Comparison of ENCODE assay signal across 10 cellular contexts in the genomic region with DNA sequence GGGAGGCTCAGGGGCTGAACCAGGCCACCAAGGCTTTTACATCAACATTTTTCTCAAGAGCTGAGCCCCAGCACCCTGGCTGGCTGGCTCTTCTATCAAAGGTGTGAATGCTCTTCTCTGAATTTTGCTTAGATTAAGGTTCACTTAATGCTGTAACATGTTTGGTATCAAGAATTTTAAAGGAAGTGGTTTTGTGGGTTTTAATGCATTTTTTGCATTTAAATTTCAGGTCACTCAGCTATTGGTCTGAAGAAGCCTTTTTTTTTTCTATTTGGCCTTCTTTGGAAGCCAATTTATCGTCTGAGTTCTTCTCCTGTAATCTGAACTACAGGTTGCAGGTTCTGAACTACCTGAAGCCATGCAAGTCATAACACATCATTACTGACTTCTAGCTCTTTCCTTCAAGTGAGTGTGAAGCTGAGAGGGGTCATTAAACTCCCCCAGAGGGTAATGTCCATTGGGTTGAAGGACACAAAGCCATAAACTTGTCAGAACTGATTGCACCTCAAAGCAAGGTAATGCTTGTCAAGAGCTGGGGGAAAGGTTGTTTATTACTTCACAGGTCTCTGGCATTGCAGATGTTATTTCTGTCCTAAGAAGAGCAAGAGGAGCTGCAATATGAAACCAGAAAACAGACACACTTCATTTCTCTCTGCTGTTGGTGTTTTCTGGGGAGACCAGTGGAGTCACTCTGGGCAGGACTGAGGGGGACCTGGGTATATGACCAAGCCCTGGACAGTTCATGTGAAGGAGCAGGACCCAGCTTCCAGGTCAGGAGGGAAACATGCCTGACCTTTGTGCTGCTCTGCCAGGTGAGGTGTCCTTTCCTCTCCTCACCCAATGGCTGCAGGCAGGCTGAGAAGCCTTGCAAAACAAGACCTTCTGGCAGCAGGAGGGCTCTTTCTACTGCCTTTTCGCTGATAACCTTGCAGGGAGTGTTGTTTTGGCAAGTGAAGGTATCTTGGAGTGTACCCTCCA. TPM values are rescaled to one million over a fixed set of nuclear protein-coding genes. Genes with fewer than 3 reads are reported as not detected.
DNase-seq lines count a peak whose midpoint lies in the region; ATAC-seq and TF ChIP-seq lines count a peak whose summit lies in the region.
"Had no signal": no experiment of that assay in that cellular context is flagged by ENCODE, and none has a peak within 500 bp of the region (broad histone marks: within the 10 kb centered on the region; RNA-seq: fewer than 3 reads in every experiment).

No MANE protein-coding gene starts in this region.

- H3K36me3 ChIP-seq in endodermal cell (ENCODE audit: control insufficient read depth, insufficient read depth, low read length) = no peaks in the 10 kb centered on the region
- H3K36me3 ChIP-seq: right atrium auricular region had no signal

- H3K27me3 Mint-ChIP-seq in endodermal cell (ENCODE audit: insufficient read depth) (no peaks in the 10 kb centered on the region), type B pancreatic cell (peaks cover 1% of the 10 kb centered on the region)

- TF ChIP-seq CTCF in AG10803 (conservative IDR thresholded peaks at IDR 0.05; ENCODE audit: low read length) (no peak), NB4 (IDR thresholded peaks at IDR 0.05; ENCODE audit: low read depth, low read length) (no peak), endodermal cell (conservative IDR thresholded peaks at IDR 0.05) (no peak), type B pancreatic cell (conservative IDR thresholded peaks at IDR 0.05) (no peak)

- H3K36me3 Mint-ChIP-seq in endodermal cell (ENCODE audit: low read depth) (no peaks in the 10 kb centered on the region), type B pancreatic cell (no peaks in the 10 kb centered on the region)

- H3K27ac Mint-ChIP-seq in endodermal cell (no peak overlapping the region), type B pancreatic cell (no peak overlapping the region)

- H3K4me1 Mint-ChIP-seq in endodermal cell = peaks cover 34% of the 10 kb centered on the region
- peaks cover 10% of the 10 kb centered on the region for H3K4me1 Mint-ChIP-seq in type B pancreatic cell (ENCODE audit: unreplicated experiment)

- H3K4me3 Mint-ChIP-seq in endodermal cell = no peak overlapping the region
- H3K4me3 Mint-ChIP-seq in type B pancreatic cell = no peak overlapping the region

- H3K9me3 Mint-ChIP-seq in endodermal cell = no peaks in the 10 kb centered on the region
- peaks cover 9% of the 10 kb centered on the region for H3K9me3 Mint-ChIP-seq in type B pancreatic cell

- no peak overlapping the region for H3K27ac ChIP-seq in endodermal cell (ENCODE audit: low read depth, low read length)
- H3K27ac ChIP-seq: HL-60, right atrium auricular region had no signal

- ATAC-seq in GM19438 (IDR thresholded peaks at IDR 0.05; ENCODE audit: low read depth, unreplicated experiment) = peak; percentile 79
- no peak for ATAC-seq in HG03457 (IDR thresholded peaks at IDR 0.05; ENCODE audit: unreplicated experiment)

- 60 to 76% methylated on average over 1 to 2 of the region's 2 CpGs for WGBS in endodermal cell (ENCODE audit: insufficient coverage in 1 of 2, insufficient read length in 1 of 2), 2 experiments

- no peaks in the 10 kb centered on the region for H3K27me3 ChIP-seq in endodermal cell (ENCODE audit: control insufficient read depth, insufficient read depth, low read length, poor library complexity, severe bottlenecking)
- H3K27me3 ChIP-seq: right atrium auricular region had no signal

- H3K4me3 ChIP-seq in AG10803 (ENCODE audit: low read length) = no peak overlapping the region
- no peak overlapping the region for H3K4me3 ChIP-seq in NB4 (ENCODE audit: low read depth, low read length)
- no peak overlapping the region for H3K4me3 ChIP-seq in endodermal cell (ENCODE audit: low read length)
- H3K4me3 ChIP-seq: right atrium auricular region had no signal

- DNase-seq in AG10803 (ENCODE audit: low read depth) (peak; percentile 37), NB4 (ENCODE audit: low read depth) (peak; percentile 14), endodermal cell (peak; percentile 75), type B pancreatic cell (ENCODE audit: extremely low spot score, unreplicated experiment) (no peak), HuH-7.5 (ENCODE audit: low spot score) (no peak), amygdala (lab: John Stamatoyannopoulos, UW) (no peak)

- H3K4me1 ChIP-seq in endodermal cell (ENCODE audit: control insufficient read depth, insufficient read depth, low read length) = peaks cover 8% of the 10 kb centered on the region

- no peak overlapping the region for H3K9ac ChIP-seq in endodermal cell (ENCODE audit: extremely low read depth, low read length, poor library complexity, severe bottlenecking)

- no peak for TF ChIP-seq POLR2A in NB4 (IDR thresholded peaks at IDR 0.05; ENCODE audit: extremely low read depth, insufficient read length)

- no peaks in the 10 kb centered on the region for H3K9me3 ChIP-seq in endodermal cell (ENCODE audit: control insufficient read depth, low read length)
- H3K9me3 ChIP-seq: right atrium auricular region had no signal

RNA-seq across cellular contexts. Expression of a gene that starts 26.1 kb away (rescaled TPM):
- total RNA-seq in endodermal cell = 1 to 10 TPM; 1.7 to 7.4 TPM
- polyA plus RNA-seq in endodermal cell (2013, experiment 1 of 2) = 24.6 TPM
- 26.5 TPM for polyA plus RNA-seq in endodermal cell (2013, experiment 2 of 2)
- 21.3 and 29.0 TPM in 2 replicates for total RNA-seq in type B pancreatic cell (ENCODE audit: low replicate concordance)

Comparison
In these comparisons a context has a peak if more than half of its experiments do, and no peak if none do; other contexts are left out.
1. DNase-seq: peak in AG10803 (single experiment), NB4 (single experiment) and endodermal cell (single experiment); none in type B pancreatic cell (single experiment), HuH-7.5 (single experiment) and amygdala (0 of 56).